Comparison of ENCODE assay signal across 19 cellular contexts in genomic region chr1:175307160-175307559, GRCh38.
DNase-seq lines count a peak whose midpoint lies in the region; ATAC-seq and TF ChIP-seq lines count a peak whose summit lies in the region.
"Had no signal": no experiment of that assay in that cellular context is flagged by ENCODE, and none has a peak within 500 bp of the region (broad histone marks: within the 10 kb centered on the region; RNA-seq: fewer than 3 reads in every experiment).

No MANE protein-coding gene starts in this region.

- no peaks in the 10 kb centered on the region for H3K36me3 Mint-ChIP-seq in memory B cell
- H3K36me3 Mint-ChIP-seq: activated naive CD4-positive, alpha-beta T cell treated with anti-CD3 and anti-CD28 coated beads, Interleukin-2, amount 50 U/mL, for 72 hours; CD4-positive, alpha-beta memory T cell had no signal

- no peak overlapping the region for H3K27ac ChIP-seq in tibial artery
- H3K27ac ChIP-seq: coronary artery, esophagus squamous epithelium, HL-60, neutrophil, transverse colon had no signal

- peak overlapping the region; percentile 54 for H3K27ac Mint-ChIP-seq in memory B cell
- H3K27ac Mint-ChIP-seq: activated CD8-positive, alpha-beta T cell treated with anti-CD3 and anti-CD28 coated beads for 36 hours; activated naive CD4-positive, alpha-beta T cell treated with anti-CD3 and anti-CD28 coated beads, Interleukin-2, amount 50 U/mL, for 72 hours; CD4-positive, alpha-beta memory T cell had no signal

- no peaks in the 10 kb centered on the region for H3K9me3 Mint-ChIP-seq in memory B cell
- H3K9me3 Mint-ChIP-seq: activated CD8-positive, alpha-beta T cell treated with anti-CD3 and anti-CD28 coated beads for 36 hours; activated naive CD4-positive, alpha-beta T cell treated with anti-CD3 and anti-CD28 coated beads, Interleukin-2, amount 50 U/mL, for 72 hours; CD4-positive, alpha-beta memory T cell had no signal

- no peaks in the 10 kb centered on the region for H3K36me3 ChIP-seq in tibial artery
- H3K36me3 ChIP-seq: esophagus squamous epithelium, neutrophil, transverse colon had no signal

- TF ChIP-seq CTCF in tibial artery (IDR thresholded peaks at IDR 0.05), result no peak

- DNase-seq in memory B cell (ENCODE audit: low spot score in 2 of 2) (no peak), NCI-H187 treated with DMSO at 0.1 percent for 48 hours (lab: John Stamatoyannopoulos, UW) (no peak), tibial artery (no peak), CD1c-positive myeloid dendritic cell (ENCODE audit: extremely low spot score) (no peak)
- DNase-seq in stimulated activated CD4-positive, alpha-beta T cell treated with anti-CD3 and anti-CD28 coated beads, Interleukin-12 subunit alpha, Interleukin-12 subunit beta, amount 100 ng/mL, for 4 hours, result no peak
- DNase-seq: activated CD8-positive, alpha-beta T cell treated with anti-CD3 and anti-CD28 coated beads for 36 hours; CD4-positive, alpha-beta memory T cell; esophagus squamous epithelium; NCI-H446; T-helper 9 cell; transverse colon had no signal

- intact Hi-C loops in tibial artery (cut with DNase I; ENCODE audit: low total_unique reads), result no loop called here

- no peaks in the 10 kb centered on the region for H3K9me3 ChIP-seq in tibial artery
- H3K9me3 ChIP-seq: esophagus squamous epithelium, neutrophil, transverse colon had no signal

- H3K4me1 Mint-ChIP-seq in memory B cell, result peaks cover 37% of the 10 kb centered on the region
- H3K4me1 Mint-ChIP-seq: CD4-positive, alpha-beta memory T cell had no signal

- no peak overlapping the region for H3K4me3 ChIP-seq in tibial artery
- H3K4me3 ChIP-seq: coronary artery, esophagus squamous epithelium, lung, transverse colon had no signal

- peaks cover 0 to 4% of the 10 kb centered on the region in 2 donors for H3K27me3 ChIP-seq in tibial artery
- H3K27me3 ChIP-seq: esophagus squamous epithelium, neutrophil, transverse colon had no signal

- ATAC-seq in GM18907 (IDR thresholded peaks at IDR 0.05; ENCODE audit: unreplicated experiment) (peak; percentile 53), GM21529 (IDR thresholded peaks at IDR 0.05; ENCODE audit: unreplicated experiment) (peak; percentile 76), HG03108 (IDR thresholded peaks at IDR 0.05; ENCODE audit: unreplicated experiment) (peak; percentile 70), memory B cell (ENCODE audit: low read depth) (peak; percentile 80)
- ATAC-seq: activated CD8-positive, alpha-beta T cell treated with anti-CD3 and anti-CD28 coated beads for 36 hours; activated naive CD4-positive, alpha-beta T cell treated with anti-CD3 and anti-CD28 coated beads, Interleukin-2, amount 50 U/mL, for 72 hours had no signal

- H3K4me1 ChIP-seq in tibial artery, result no peaks in the 10 kb centered on the region
- H3K4me1 ChIP-seq: esophagus squamous epithelium, transverse colon had no signal

- no peaks in the 10 kb centered on the region for H3K27me3 Mint-ChIP-seq in memory B cell
- H3K27me3 Mint-ChIP-seq: activated CD8-positive, alpha-beta T cell treated with anti-CD3 and anti-CD28 coated beads for 36 hours had no signal

- peak overlapping the region; percentile 7 for H3K4me3 Mint-ChIP-seq in memory B cell
- H3K4me3 Mint-ChIP-seq: activated CD8-positive, alpha-beta T cell treated with anti-CD3 and anti-CD28 coated beads for 36 hours; CD4-positive, alpha-beta memory T cell had no signal
